ENCODE assay signal across 1 cellular context in genomic region chr19:48618916-48619691, GRCh38.
TF ChIP-seq lines count a peak whose summit lies in the region.

RPL18 (minus strand) TSS chr19:48619178; CDS start chr19:48619143, 35 bp downstream.
SPHK2 (plus strand) TSS chr19:48619506; CDS start chr19:48620515, 1,009 bp downstream.

TF ChIP-seq in A549, 52 proteins besides CTCF, POLR2A, EP300 and RAD21 (continued from another document):
- no peak; the same call in 1 of the 2 replicates for TF ChIP-seq REST (IDR thresholded peaks at IDR 0.05)
- peak; percentile 97 for TF ChIP-seq PHF8 (IDR thresholded peaks at IDR 0.05; ENCODE audit: borderline replicate concordance, low read depth)
- peak; percentile 61 to 100 for TF ChIP-seq JUN (IDR thresholded peaks at IDR 0.05)
- TF ChIP-seq FOSL2 (IDR thresholded peaks at IDR 0.05): 0 out of 2 replicates have a peak, but pooled peaks have one; percentile 13
- TF ChIP-seq FOSL2 (CRISPR knock-in tag; IDR thresholded peaks at IDR 0.05): peak; percentile 62
- peak; percentile 15; the same call in 1 of the 2 replicates for TF ChIP-seq PBX3 (IDR thresholded peaks at IDR 0.05)
- TF ChIP-seq HDAC2 (IDR thresholded peaks at IDR 0.05): no peak
- no peak for TF ChIP-seq ELK1 (IDR thresholded peaks at IDR 0.05; ENCODE audit: low read depth, low read length)
- no peak for TF ChIP-seq ZC3H11A (IDR thresholded peaks at IDR 0.05)
- TF ChIP-seq HOXA7 (CRISPR knock-in tag; IDR thresholded peaks at IDR 0.05): no peak
- TF ChIP-seq RNF2 (IDR thresholded peaks at IDR 0.05; ENCODE audit: borderline replicate concordance, low read depth): no peak
- no peak for TF ChIP-seq CBX2 (IDR thresholded peaks at IDR 0.05; ENCODE audit: borderline replicate concordance, low read depth)
- no peak for TF ChIP-seq MAFK (IDR thresholded peaks at IDR 0.05; ENCODE audit: partially characterized antibody)
- no peak for TF ChIP-seq TP53 (CRISPR knock-in tag; IDR thresholded peaks at IDR 0.05)
- TF ChIP-seq CBX8 (IDR thresholded peaks at IDR 0.05): no peak
- no peak for TF ChIP-seq ESRRA (IDR thresholded peaks at IDR 0.05; ENCODE audit: borderline replicate concordance, low read length)
- peak; percentile 50; the same call in 1 of the 2 replicates for TF ChIP-seq RARB (CRISPR knock-in tag; IDR thresholded peaks at IDR 0.05)
- no peak for TF ChIP-seq EHMT2 (IDR thresholded peaks at IDR 0.05; ENCODE audit: low read depth)
- no peak; the same call in 1 of the 2 replicates for TF ChIP-seq HMGXB4 (CRISPR knock-in tag; IDR thresholded peaks at IDR 0.05; ENCODE audit: borderline replicate concordance)
- TF ChIP-seq BCL3 (IDR thresholded peaks at IDR 0.05): peak; percentile 98
- TF ChIP-seq FOXS1 (CRISPR knock-in tag; IDR thresholded peaks at IDR 0.05): no peak
- 0 out of 2 replicates have a peak, but pooled peaks have one; percentile 68 for TF ChIP-seq RCOR1 (IDR thresholded peaks at IDR 0.05; ENCODE audit: low read depth, low read length)
- no peak for TF ChIP-seq KDM1A (IDR thresholded peaks at IDR 0.05; ENCODE audit: low read depth)
- no peak for TF ChIP-seq NR3C1 (IDR thresholded peaks at IDR 0.05)
- no peak for TF ChIP-seq BHLHE40 (IDR thresholded peaks at IDR 0.05; ENCODE audit: low read depth, low read length)
- peak; percentile 28; the same call in 1 of the 2 replicates for TF ChIP-seq MAZ (IDR thresholded peaks at IDR 0.05; ENCODE audit: borderline replicate concordance, low read depth, low read length)
- peak; percentile 76; the same call in 1 of the 2 replicates for TF ChIP-seq TFCP2L1 (CRISPR knock-in tag; IDR thresholded peaks at IDR 0.05)
- TF ChIP-seq ZFP36 (IDR thresholded peaks at IDR 0.05; ENCODE audit: borderline replicate concordance, partially characterized antibody): no peak
- no peak for TF ChIP-seq SREBF2 (IDR thresholded peaks at IDR 0.05)
- no peak for TF ChIP-seq SMC3 (IDR thresholded peaks at IDR 0.05)
- TF ChIP-seq ZNF302 (CRISPR knock-in tag; IDR thresholded peaks at IDR 0.05): no peak
- no peak for TF ChIP-seq HOXB13 (CRISPR knock-in tag; IDR thresholded peaks at IDR 0.05; ENCODE audit: low read depth)
- TF ChIP-seq HES2 (IDR thresholded peaks at IDR 0.05): no peak
- TF ChIP-seq POLR2AphosphoS2 (conservative IDR thresholded peaks at IDR 0.05; ENCODE audit: low read length): no peak
